Comparison of ENCODE assay signal across 13 cellular contexts in the genomic region with DNA sequence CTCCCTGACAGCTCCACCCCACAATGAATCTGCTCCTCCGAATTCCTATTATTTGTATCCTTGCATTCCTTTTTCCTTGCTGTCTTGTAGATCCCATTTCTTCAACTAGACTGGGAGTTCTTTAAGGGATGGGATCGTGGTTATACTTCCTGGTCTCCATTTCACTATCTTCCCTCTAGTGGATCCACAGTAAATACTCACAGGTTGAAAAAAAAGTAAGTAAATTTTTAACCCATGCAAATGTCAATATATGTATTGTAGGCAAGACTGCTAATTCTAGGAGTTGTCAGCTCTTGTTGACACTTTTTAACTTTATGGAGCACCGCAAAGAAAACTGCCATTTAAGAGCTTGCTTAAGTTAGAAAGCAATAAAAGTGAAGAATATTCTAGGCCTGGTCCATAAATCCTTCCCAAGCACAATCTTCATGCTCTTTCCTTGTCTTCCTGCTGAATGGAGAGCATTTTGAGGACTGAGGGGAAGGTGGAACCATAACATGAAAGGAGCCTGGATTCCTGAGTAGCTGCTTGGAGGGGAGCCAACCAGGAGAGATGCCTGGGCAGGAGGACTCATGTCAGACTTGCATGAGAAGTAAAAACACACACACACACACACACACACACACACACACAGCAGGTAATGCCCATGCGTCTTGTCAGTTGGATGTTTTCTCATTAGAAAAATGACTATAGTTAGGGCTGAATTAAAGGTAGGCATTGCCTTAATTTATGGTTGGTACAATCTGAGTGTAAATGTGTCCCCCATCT. TPM values are rescaled to one million over a fixed set of nuclear protein-coding genes. Genes with fewer than 3 reads are reported as not detected.
DNase-seq lines count a peak whose midpoint lies in the region; ATAC-seq, FAIRE-seq and TF ChIP-seq lines count a peak whose summit lies in the region.
"Had no signal": no experiment of that assay in that cellular context is flagged by ENCODE, and none has a peak within 500 bp of the region (broad histone marks: within the 10 kb centered on the region; RNA-seq: fewer than 3 reads in every experiment).

No MANE protein-coding gene starts in this region.

- H3K4me1 Mint-ChIP-seq in chondrocyte (ENCODE audit: low read depth): peaks cover 19% of the 10 kb centered on the region

- no peak for TF ChIP-seq POLR2A in HepG2 (IDR thresholded peaks at IDR 0.05; ENCODE audit: insufficient read depth in 1 of 2, low read depth in 2 of 2, low read length in 2 of 2)
- TF ChIP-seq POLR2A in right lobe of liver (IDR thresholded peaks at IDR 0.05): no peak

- H3K27me3 ChIP-seq in HepG2 (ENCODE audit: control insufficient read depth in 1 of 2, insufficient read depth in 2 of 2, low read length in 2 of 2) (peaks cover 0 to 11% of the 10 kb centered on the region in 2 experiments; a peak in 4 of 5 replicates), right lobe of liver (no peaks in the 10 kb centered on the region), aorta (ENCODE audit: control insufficient read depth in 1 of 2, insufficient read depth in 2 of 2, low read length in 1 of 2) (no peaks in the 10 kb centered on the region)
- H3K27me3 ChIP-seq: heart left ventricle, tibial nerve had no signal

- TF ChIP-seq EP300 in HepG2 (IDR thresholded peaks at IDR 0.05; ENCODE audit: low read depth in 2 of 2, low read length in 2 of 2) (no peak), HepG2 (CRISPR knock-in tag; IDR thresholded peaks at IDR 0.05; ENCODE audit: borderline replicate concordance) (no peak)

- intact Hi-C loops in HepG2 (cut with micrococcal nuclease; ENCODE audit: unreplicated experiment) (no loop called here), right lobe of liver (cut with DNase I) (no loop called here), mucosa of descending colon (cut with DNase I, micrococcal nuclease) (no loop called here), aorta (cut with DNase I) (no loop called here)

- ATAC-seq in HepG2 (peak; percentile 35; the same call in 1 of the 3 replicates), right lobe of liver (no peak), mucosa of descending colon (peak; percentile 89), aorta (ENCODE audit: low FRiP score) (peak; percentile 25)

- no peak overlapping the region for H2AFZ ChIP-seq in HepG2 (ENCODE audit: low read length)

- H3K9ac ChIP-seq in HepG2 (ENCODE audit: insufficient read depth, low read depth, low read length): no peak overlapping the region

- H3K9me3 ChIP-seq in HepG2 (ENCODE audit: low read length) (no peaks in the 10 kb centered on the region), right lobe of liver (no peaks in the 10 kb centered on the region), mucosa of descending colon (no peaks in the 10 kb centered on the region), aorta (ENCODE audit: control insufficient read depth, low read length) (no peaks in the 10 kb centered on the region)
- H3K9me3 ChIP-seq: heart left ventricle, tibial nerve had no signal

- no peak for DNase-seq in HepG2 (ENCODE audit: low spot score)
- DNase-seq in right lobe of liver: no peak
- DNase-seq in chondrocyte (ENCODE audit: low spot score): no peak
- peak in 1 of 3 donors; percentile 60 for DNase-seq in mucosa of descending colon
- no peak for DNase-seq in aorta
- no peak for DNase-seq in UCSD-AML1 (lab: John Stamatoyannopoulos, UW; ENCODE audit: unreplicated experiment)
- no peak for DNase-seq in stimulated activated CD4-positive, alpha-beta T cell treated with anti-CD3 and anti-CD28 coated beads, Interleukin-4, amount 100 ng/mL, for 24 hours
- no peak for DNase-seq in activated CD4-positive, CD25-positive, alpha-beta regulatory T cell (lab: John Stamatoyannopoulos, UW)
- DNase-seq: midbrain, NCI-H2029 treated with DMSO at 0.1 percent for 48 hours had no signal

- peak overlapping the region; percentile 88 for H3K27ac Mint-ChIP-seq in chondrocyte (ENCODE audit: unreplicated experiment)

- BruUV-seq in HepG2 (replicated peaks; lab: Mats Ljungman, UMichigan): no TSS peak

- no peak overlapping the region for H3K4me3 Mint-ChIP-seq in chondrocyte (ENCODE audit: unreplicated experiment)

- 15% methylated on average over 4 of the region's 4 CpGs for WGBS in HepG2 (ENCODE audit: low lambda C conversion rate)
- 51% methylated on average over 4 of the region's 4 CpGs for WGBS in right lobe of liver (ENCODE audit: insufficient coverage, low coverage, low lambda C conversion rate, missing lambda C conversion rate)
- 90% methylated on average over 4 of the region's 4 CpGs for WGBS in aorta, 2 donors

- H3K4me1 ChIP-seq in HepG2 (ENCODE audit: insufficient read depth, low read length) (0 out of 2 replicates have a peak, but pooled peaks cover 6% of the 10 kb centered on the region), right lobe of liver (no peaks in the 10 kb centered on the region), mucosa of descending colon (ENCODE audit: low read depth) (peaks cover 11% of the 10 kb centered on the region), aorta (ENCODE audit: control insufficient read depth in 1 of 2, insufficient read depth in 2 of 2, low read length in 2 of 2) (no peaks in the 10 kb centered on the region)
- H3K4me1 ChIP-seq: tibial nerve had no signal

- no peak overlapping the region for H3K4me2 ChIP-seq in HepG2 (ENCODE audit: low read depth, low read length)

- H3K36me3 ChIP-seq in HepG2 (replicated peaks in 1 of 2; ENCODE audit: control insufficient read depth in 1 of 2, insufficient read depth in 2 of 2, low read length in 2 of 2) (no peaks in the 10 kb centered on the region), right lobe of liver (no peaks in the 10 kb centered on the region), mucosa of descending colon (ENCODE audit: low read depth) (no peaks in the 10 kb centered on the region), aorta (ENCODE audit: control insufficient read depth in 1 of 2, insufficient read depth in 2 of 2, low read length in 1 of 2) (no peaks in the 10 kb centered on the region)
- H3K36me3 ChIP-seq: heart left ventricle, tibial nerve had no signal

- no peaks in the 10 kb centered on the region for H4K20me1 ChIP-seq in HepG2 (ENCODE audit: insufficient read depth, low read length)

- no peak overlapping the region for H3K27ac ChIP-seq in HepG2 (ENCODE audit: extremely low read length, insufficient read depth, low read length)
- H3K27ac ChIP-seq in right lobe of liver: no peak overlapping the region
- no peak overlapping the region for H3K27ac ChIP-seq in aorta (ENCODE audit: low read depth in 1 of 2, low read length in 2 of 2)
- H3K27ac ChIP-seq: tibial nerve had no signal

- no peaks in the 10 kb centered on the region for H3K9me3 Mint-ChIP-seq in chondrocyte (ENCODE audit: low read depth)

- CTCF ChIA-PET in HepG2 (lab: Yijun Ruan, JAX; ENCODE audit: low intra/inter-chr PET ratio, low total read pairs): no interaction called here

- H3K79me2 ChIP-seq in HepG2 (ENCODE audit: insufficient read depth, low read length): no peaks in the 10 kb centered on the region

- peaks cover 2% of the 10 kb centered on the region for H3K36me3 Mint-ChIP-seq in chondrocyte (ENCODE audit: low read depth)

- POLR2A ChIA-PET in HepG2 (lab: Yijun Ruan, JAX): no interaction called here

- FAIRE-seq in HepG2 (lab: Jason Lieb, UNC): no peak

- no peak for TF ChIP-seq RAD21 in HepG2 (CRISPR knock-in tag; IDR thresholded peaks at IDR 0.05)

- H3K4me3 ChIP-seq in HepG2 (replicated peaks in 1 of 3; ENCODE audit: insufficient read depth in 1 of 3, low read depth in 2 of 3, low read length in 3 of 3) (no peak overlapping the region), right lobe of liver (no peak overlapping the region), mucosa of descending colon (no peak overlapping the region), aorta (ENCODE audit: low read length in 2 of 2) (no peak overlapping the region)
- H3K4me3 ChIP-seq: heart left ventricle, tibial nerve had no signal

- in situ Hi-C loops in HepG2 (cut with HindIII; ENCODE audit: extremely low pct_ligation_motif_present, low pct_unique_long_range_greater_than_20kb): no loop called here

- H3K27me3 Mint-ChIP-seq in chondrocyte (ENCODE audit: low read depth): peaks cover 2% of the 10 kb centered on the region

- TF ChIP-seq CTCF in HepG2 (CRISPR knock-in tag; IDR thresholded peaks at IDR 0.05) (no peak), right lobe of liver (IDR thresholded peaks at IDR 0.05) (no peak), chondrocyte (IDR thresholded peaks at IDR 0.05) (peak; percentile 15), mucosa of descending colon (IDR thresholded peaks at IDR 0.05) (no peak)

TF ChIP-seq in HepG2, 621 proteins besides CTCF, POLR2A, EP300 and RAD21 (continues in another document):
- no peak for TF ChIP-seq ZNF33B (CRISPR knock-in tag; IDR thresholded peaks at IDR 0.05)

RNA-seq across cellular contexts. Expression of a gene that starts 32.1 kb away (rescaled TPM):
- total RNA-seq in HepG2 (2016; rRNA removed; fragmentation: Illumina TruSeq; extraction: Trizol): not detected in 2 replicates
- total RNA-seq in HepG2 (2016; cell fraction: cytosol; rRNA removed; fragmentation: Illumina TruSeq; extraction: Trizol; ENCODE audit: low read depth): not detected in 2 replicates
- total RNA-seq in HepG2 (2016; cell fraction: insoluble cytoplasmic fraction; rRNA removed; fragmentation: Illumina TruSeq; extraction: Trizol): not detected in 2 replicates
- not detected in 2 replicates for total RNA-seq in HepG2 (2016; cell fraction: membrane; rRNA removed; fragmentation: Illumina TruSeq; extraction: Trizol)
- total RNA-seq in HepG2 (2016; cell fraction: nucleus; rRNA removed; fragmentation: Illumina TruSeq; extraction: Trizol): not detected in 2 replicates
- not detected in 2 replicates for polyA plus RNA-seq in HepG2 (2011; rRNA removed)
- not detected in 2 replicates for polyA plus RNA-seq in HepG2 (2011; cell fraction: cytosol; rRNA removed)
- not detected in 2 replicates for polyA plus RNA-seq in HepG2 (2011; cell fraction: nucleus; rRNA removed)
- not detected in 2 replicates for polyA plus RNA-seq in HepG2 (2012)
- not detected in 2 replicates for polyA plus RNA-seq in HepG2 (2016; cell fraction: cytosol; fragmentation: Illumina TruSeq; extraction: Trizol; ENCODE audit: low read depth)
- polyA plus RNA-seq in HepG2 (2016; cell fraction: insoluble cytoplasmic fraction; fragmentation: Illumina TruSeq; extraction: Trizol; ENCODE audit: low read depth): not detected in 2 replicates
- not detected in 2 replicates for polyA plus RNA-seq in HepG2 (2016; cell fraction: membrane; fragmentation: Illumina TruSeq; extraction: Trizol; ENCODE audit: low read depth)
- polyA plus RNA-seq in HepG2 (2016; cell fraction: nucleus; fragmentation: Illumina TruSeq; extraction: Trizol; ENCODE audit: insufficient read depth, low read depth): not detected in 2 replicates
- polyA minus RNA-seq in HepG2 (2011; rRNA and poly(A)+ RNA removed; ENCODE audit: low replicate concordance): 0.07 TPM in 1 of 2 replicates, not detected in the other
- polyA minus RNA-seq in HepG2 (2011; cell fraction: cytosol; rRNA and poly(A)+ RNA removed): not detected in 2 replicates
- not detected in 2 replicates for polyA minus RNA-seq in HepG2 (2011; cell fraction: nucleus; rRNA and poly(A)+ RNA removed)
- under 1 TPM in 4 of 6 experiments, not detected in 2; 0.06 to 0.14 (median 0.09) TPM for total RNA-seq in right lobe of liver
- total RNA-seq in chondrocyte: not detected in 3 replicates
- 1 to 10 TPM in 2 of 3 donors, under 1 TPM in 1; 0.47 to 3.2 (median 1.9) TPM for total RNA-seq in mucosa of descending colon
- total RNA-seq in aorta: under 1 TPM in 1 of 2 donors, not detected in 1; 0.45 TPM
- polyA plus RNA-seq in aorta: under 1 TPM in 1 of 2 donors, not detected in 1; 0.13 TPM
- total RNA-seq: OCI-LY7 had no signal

Comparison
In these comparisons a context has a peak if more than half of its experiments do, and no peak if none do; other contexts are left out.
1. ATAC-seq: peak in HepG2 (single experiment), mucosa of descending colon (single experiment) and aorta (single experiment); none in right lobe of liver (0 of 4).